Comparison of ENCODE assay signal across 8 cellular contexts in genomic region chr17:65181237-65182061, GRCh38. TPM values are rescaled to one million over a fixed set of nuclear protein-coding genes. Genes with fewer than 3 reads are reported as not detected.
DNase-seq lines count a peak whose midpoint lies in the region; ATAC-seq and TF ChIP-seq lines count a peak whose summit lies in the region.

No MANE protein-coding gene starts in this region.

- H3K9ac ChIP-seq in BLaER1 treated with 17β-estradiol and CSF1 and Interleukin-3, amounts not matched to agents 10 nM and 100 nM, result 0 out of 22 replicates have a peak overlapping the region, but pooled peaks of 1 of the 11 experiments have one; percentile 39

- no peaks in the 10 kb centered on the region for H3K9me3 ChIP-seq in BLaER1 treated with 17β-estradiol and CSF1 and Interleukin-3, amounts not matched to agents 10 nM and 100 nM (replicated peaks in 1 of 11)
- no peaks in the 10 kb centered on the region for H3K9me3 ChIP-seq in tibial nerve

- 84 to 88% methylated on average over 9 of the region's 9 CpGs for WGBS in tibial nerve, 2 donors

- TF ChIP-seq CTCF in tibial nerve (IDR thresholded peaks at IDR 0.05), result no peak

- ATAC-seq in GM19372 (IDR thresholded peaks at IDR 0.05; ENCODE audit: low read depth, unreplicated experiment) (peak; percentile 55), HG03280 (IDR thresholded peaks at IDR 0.05; ENCODE audit: unreplicated experiment) (peak; percentile 61)

- no peak for TF ChIP-seq POLR2A in tibial nerve (IDR thresholded peaks at IDR 0.05)

- peak overlapping the region in 9 of 11 experiments; percentile 27 to 62 (median 49); a peak in 12 of 22 replicates for H3K27ac ChIP-seq in BLaER1 treated with 17β-estradiol and CSF1 and Interleukin-3, amounts not matched to agents 10 nM and 100 nM
- H3K27ac ChIP-seq in tibial nerve, result no peak overlapping the region

- H4K20me1 ChIP-seq in BLaER1 treated with 17β-estradiol and CSF1 and Interleukin-3, amounts not matched to agents 10 nM and 100 nM, result no peaks in the 10 kb centered on the region

- no peak for TF ChIP-seq EP300 in tibial nerve (IDR thresholded peaks at IDR 0.05)

- H3K27me3 ChIP-seq in BLaER1 treated with 17β-estradiol and CSF1 and Interleukin-3, amounts not matched to agents 10 nM and 100 nM, result no peaks in the 10 kb centered on the region
- no peaks in the 10 kb centered on the region for H3K27me3 ChIP-seq in tibial nerve
- no peaks in the 10 kb centered on the region for H3K27me3 ChIP-seq in H7 (ENCODE audit: control insufficient read depth, insufficient read depth, low read length)

- peak overlapping the region; percentile 63 to 87 (median 76) for H3K4me2 ChIP-seq in BLaER1 treated with 17β-estradiol and CSF1 and Interleukin-3, amounts not matched to agents 10 nM and 100 nM

- H3K4me1 ChIP-seq in BLaER1 treated with 17β-estradiol and CSF1 and Interleukin-3, amounts not matched to agents 10 nM and 100 nM, result peaks cover 26 to 83% (median 69%) of the 10 kb centered on the region in 10 experiments
- peaks cover 0 to 12% (median 0%) of the 10 kb centered on the region in 4 donors for H3K4me1 ChIP-seq in tibial nerve

- no peak overlapping the region for H3K4me3 ChIP-seq in BLaER1 treated with 17β-estradiol and CSF1 and Interleukin-3, amounts not matched to agents 10 nM and 100 nM
- no peak overlapping the region for H3K4me3 ChIP-seq in tibial nerve
- no peak overlapping the region for H3K4me3 ChIP-seq in H7 (ENCODE audit: insufficient read depth, low read depth, low read length)

- H3K36me3 ChIP-seq in BLaER1 treated with 17β-estradiol and CSF1 and Interleukin-3, amounts not matched to agents 10 nM and 100 nM, result no peaks in the 10 kb centered on the region
- peaks cover 0 to 16% (median 0%) of the 10 kb centered on the region in 3 donors for H3K36me3 ChIP-seq in tibial nerve
- H3K36me3 ChIP-seq in H7 (replicated peaks; ENCODE audit: control insufficient read depth, insufficient read depth, low read length), result no peaks in the 10 kb centered on the region

- peak; percentile 83 for DNase-seq in activated CD8-positive, alpha-beta memory T cell treated with anti-CD3 and anti-CD28 coated beads, Interleukin-2, amount 50 U/mL, for 48 hours
- no peak for DNase-seq in cerebellum (ENCODE audit: low spot score)
- DNase-seq in tibial nerve (ENCODE audit: low spot score in 2 of 2), result no peak
- DNase-seq in H7, result no peak
- no peak for DNase-seq in DMS153 treated with DMSO at 0.1 percent for 48 hours (lab: John Stamatoyannopoulos, UW; ENCODE audit: unreplicated experiment)

RNA-seq across cellular contexts. Expression of gene RGS9, which starts 44.3 kb away (rescaled TPM):
- total RNA-seq in cerebellum (17.7 TPM), tibial nerve (10 to 100 TPM; 10.7 to 15.3 (median 11.3) TPM)
- total RNA-seq in H7 (2014; rRNA removed; shearing (Covaris generic)), result 5.1 and 7.9 TPM in 2 replicates

Comparison
In these comparisons a context has a peak if more than half of its experiments do, and no peak if none do; other contexts are left out.
1. H3K27ac ChIP-seq: peak in BLaER1 treated with 17β-estradiol and CSF1 and Interleukin-3, amounts not matched to agents 10 nM and 100 nM (9 of 11); none in tibial nerve (0 of 4).